16 cellular contexts compared by ENCODE assay signal in the genomic region with DNA sequence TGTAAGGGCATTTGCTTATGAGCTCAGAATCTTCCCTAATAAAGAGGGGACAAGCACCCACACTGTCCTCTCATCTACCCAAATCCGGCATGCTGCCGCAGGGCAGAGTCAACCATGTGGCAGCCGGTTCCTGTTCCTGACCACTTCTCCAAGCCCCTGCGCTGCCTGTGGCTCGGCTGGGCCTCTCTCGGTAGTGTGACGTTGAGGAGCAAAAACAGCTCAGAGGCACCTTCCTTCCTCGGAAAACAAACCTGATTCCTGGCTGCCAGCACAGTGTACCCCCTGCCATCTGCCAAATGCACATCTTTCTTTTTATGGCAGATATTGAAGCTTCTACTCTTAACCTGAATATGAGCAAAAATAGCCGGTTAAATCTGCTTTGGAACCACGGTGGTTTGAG. TPM values are rescaled to one million over a fixed set of nuclear protein-coding genes. Genes with fewer than 3 reads are reported as not detected.
DNase-seq lines count a peak whose midpoint lies in the region; ATAC-seq, FAIRE-seq and TF ChIP-seq lines count a peak whose summit lies in the region.
"Had no signal": no experiment of that assay in that cellular context is flagged by ENCODE, and none has a peak within 500 bp of the region (broad histone marks: within the 10 kb centered on the region; RNA-seq: fewer than 3 reads in every experiment).

No MANE protein-coding gene starts in this region.

- peaks cover 0 to 11% (median 0%) of the 10 kb centered on the region in 3 donors for H3K36me3 Mint-ChIP-seq in CD8-positive, alpha-beta memory T cell

- peaks cover 14 to 37% (median 29%) of the 10 kb centered on the region in 10 experiments for H3K4me1 ChIP-seq in BLaER1 treated with 17β-estradiol and CSF1 and Interleukin-3, amounts not matched to agents 10 nM and 100 nM
- H3K4me1 ChIP-seq in GM12878 (ENCODE audit: control insufficient read depth, insufficient read depth, low read length) (peaks cover 4% of the 10 kb centered on the region), mucosa of descending colon (ENCODE audit: low read depth) (no peaks in the 10 kb centered on the region)
- no peaks in the 10 kb centered on the region for H3K4me1 ChIP-seq in CD8-positive, alpha-beta memory T cell (ENCODE audit: insufficient read depth, low read length)
- H3K4me1 ChIP-seq: BE2C had no signal

- intact Hi-C loops in GM12878 (cut with micrococcal nuclease; ENCODE audit: unreplicated experiment), result no loop called here
- intact Hi-C loops in mucosa of descending colon (cut with DNase I, micrococcal nuclease), result no loop called here

- RAD21 ChIA-PET in GM12878 (lab: Charles Lee; ENCODE audit: unreplicated experiment), result no interaction called here

- H3K9me3 Mint-ChIP-seq in CD8-positive, alpha-beta memory T cell, result peaks cover 3 to 8% (median 6%) of the 10 kb centered on the region in 5 donors

- POLR2A ChIA-PET in GM12878 (lab: Charles Lee), result no interaction called here
- POLR2A ChIA-PET in CD8-positive, alpha-beta memory T cell (lab: Charles Lee), result no interaction called here

- H4K20me1 ChIP-seq in BLaER1 treated with 17β-estradiol and CSF1 and Interleukin-3, amounts not matched to agents 10 nM and 100 nM, result no peaks in the 10 kb centered on the region
- no peaks in the 10 kb centered on the region for H4K20me1 ChIP-seq in GM12878 (ENCODE audit: control insufficient read depth, insufficient read depth)

- TF ChIP-seq CTCF in GM12878 (IDR thresholded peaks at IDR 0.05 in 2 of 3, conservative IDR thresholded peaks at IDR 0.05 in 1 of 3; ENCODE audit: control insufficient read depth in 2 of 3, extremely low read depth in 1 of 3, insufficient read depth in 1 of 3, low read depth in 3 of 3, low read length in 3 of 3), result no peak
- TF ChIP-seq CTCF in mucosa of descending colon (IDR thresholded peaks at IDR 0.05), result no peak

- no peaks in the 10 kb centered on the region for H3K79me2 ChIP-seq in GM12878 (ENCODE audit: control insufficient read depth, insufficient read depth, low read length)

- no peak for TF ChIP-seq POLR2A in GM12878 (IDR thresholded peaks at IDR 0.05; ENCODE audit: low read depth, low read length)

- peaks cover 0 to 23% (median 6%) of the 10 kb centered on the region in 11 experiments; a peak in 8 of 22 replicates for H3K36me3 ChIP-seq in BLaER1 treated with 17β-estradiol and CSF1 and Interleukin-3, amounts not matched to agents 10 nM and 100 nM
- H3K36me3 ChIP-seq in H7 (replicated peaks; ENCODE audit: control insufficient read depth, insufficient read depth, low read length) (no peaks in the 10 kb centered on the region), GM12878 (ENCODE audit: control insufficient read depth in 2 of 2, insufficient read depth in 2 of 2, low read length in 1 of 2) (no peaks in the 10 kb centered on the region), mucosa of descending colon (ENCODE audit: low read depth) (no peaks in the 10 kb centered on the region)
- H3K36me3 ChIP-seq in CD8-positive, alpha-beta memory T cell (ENCODE audit: insufficient read depth, low read length), result no peaks in the 10 kb centered on the region
- H3K36me3 ChIP-seq: BE2C had no signal

- ATAC-seq in GM12878, result no peak
- ATAC-seq in mucosa of descending colon, result peak; percentile 43
- ATAC-seq: activated CD4-positive, CD25-positive, alpha-beta regulatory T cell treated with anti-CD3 and anti-CD28 coated beads, Interleukin-2, amount 50 U/mL, for 24 hours; K562 had no signal

- H3K9ac ChIP-seq in BLaER1 treated with 17β-estradiol and CSF1 and Interleukin-3, amounts not matched to agents 10 nM and 100 nM, result no peak overlapping the region
- no peak overlapping the region for H3K9ac ChIP-seq in GM12878 (ENCODE audit: control insufficient read depth, insufficient read depth, low read length)

- no peaks in the 10 kb centered on the region for H3K27me3 ChIP-seq in BLaER1 treated with 17β-estradiol and CSF1 and Interleukin-3, amounts not matched to agents 10 nM and 100 nM
- H3K27me3 ChIP-seq in H7 (ENCODE audit: control insufficient read depth, insufficient read depth, low read length) (no peaks in the 10 kb centered on the region), GM12878 (replicated peaks in 1 of 2; ENCODE audit: control insufficient read depth in 2 of 2, insufficient read depth in 2 of 2, low read length in 1 of 2) (no peaks in the 10 kb centered on the region; a peak in 1 of 4 replicates)
- H3K27me3 ChIP-seq in CD8-positive, alpha-beta memory T cell (ENCODE audit: insufficient read depth, low read length, poor library complexity, severe bottlenecking), result no peaks in the 10 kb centered on the region
- H3K27me3 ChIP-seq: BE2C had no signal

- no peaks in the 10 kb centered on the region for H3K4me1 Mint-ChIP-seq in CD8-positive, alpha-beta memory T cell
- H3K4me1 Mint-ChIP-seq: neural crest cell had no signal

- SMC1A ChIA-PET in GM12878 (lab: Charles Lee; ENCODE audit: uncharacterized antibody, unreplicated experiment), result interaction anchor here (1.1 kb wide), 1 partner anchor 11 kb away, joined by 3 read pairs; no protein-coding TSS in a partner anchor

- FAIRE-seq in GM12878 (lab: Jason Lieb, UNC), result no peak
- FAIRE-seq: K562 had no signal

- no peak overlapping the region for H3K4me3 Mint-ChIP-seq in CD8-positive, alpha-beta memory T cell
- H3K4me3 Mint-ChIP-seq: neural crest cell, type B pancreatic cell had no signal

- H3K27ac ChIP-seq in BLaER1 treated with 17β-estradiol and CSF1 and Interleukin-3, amounts not matched to agents 10 nM and 100 nM, result 0 out of 22 replicates have a peak overlapping the region, but pooled peaks of 1 of the 11 experiments have one; percentile 18
- H3K27ac ChIP-seq in GM12878 (ENCODE audit: control insufficient read depth, insufficient read depth), result no peak overlapping the region
- no peak overlapping the region for H3K27ac ChIP-seq in CD8-positive, alpha-beta memory T cell (ENCODE audit: low read depth, low read length)

- peaks cover 0 to 1% of the 10 kb centered on the region in 2 donors for H3K27me3 Mint-ChIP-seq in CD8-positive, alpha-beta memory T cell
- H3K27me3 Mint-ChIP-seq: T-cell, type B pancreatic cell had no signal

- WGBS in GM12878 (ENCODE audit: insufficient coverage, insufficient replicate concordance, low lambda C conversion rate, missing lambda C conversion rate), result 66% methylated on average over 10 of the region's 10 CpGs

- no peak for TF ChIP-seq EP300 in GM12878 (IDR thresholded peaks at IDR 0.05; ENCODE audit: borderline replicate concordance in 1 of 2, control insufficient read depth in 1 of 2, low read depth in 2 of 2, low read length in 2 of 2)

- H2AFZ ChIP-seq in GM12878 (ENCODE audit: control insufficient read depth, low read depth, low read length), result peak overlapping the region; percentile 18; the same call in 1 of the 2 replicates

- no peak overlapping the region for H3K27ac Mint-ChIP-seq in CD8-positive, alpha-beta memory T cell
- H3K27ac Mint-ChIP-seq: T-cell, type B pancreatic cell had no signal

- peaks cover 12 to 20% (median 15%) of the 10 kb centered on the region in 11 experiments for H3K9me3 ChIP-seq in BLaER1 treated with 17β-estradiol and CSF1 and Interleukin-3, amounts not matched to agents 10 nM and 100 nM (replicated peaks in 1 of 11)
- H3K9me3 ChIP-seq in GM12878 (replicated peaks; ENCODE audit: control insufficient read depth, insufficient read depth, low read length) (peaks cover 6% of the 10 kb centered on the region; the same call in 1 of the 3 replicates), mucosa of descending colon (peaks cover 7% of the 10 kb centered on the region)
- no peaks in the 10 kb centered on the region for H3K9me3 ChIP-seq in CD8-positive, alpha-beta memory T cell (ENCODE audit: low read length)

- TF ChIP-seq RAD21 in GM12878 (IDR thresholded peaks at IDR 0.05; ENCODE audit: insufficient read depth, low read depth, low read length), result no peak

- H3K4me3 ChIP-seq in BLaER1 treated with 17β-estradiol and CSF1 and Interleukin-3, amounts not matched to agents 10 nM and 100 nM, result no peak overlapping the region
- no peak overlapping the region for H3K4me3 ChIP-seq in H7 (ENCODE audit: insufficient read depth, low read depth, low read length)
- H3K4me3 ChIP-seq in GM12878, result no peak overlapping the region
- H3K4me3 ChIP-seq in mucosa of descending colon, result no peak overlapping the region
- no peak overlapping the region for H3K4me3 ChIP-seq in CD8-positive, alpha-beta memory T cell (ENCODE audit: low read length)
- H3K4me3 ChIP-seq: K562 had no signal

- no TSS peak for BruUV-seq in GM12878 (replicated peaks; lab: Mats Ljungman, UMichigan)

- CTCF ChIA-PET in GM12878 (lab: Yijun Ruan, JAX), result no interaction called here
- CTCF ChIA-PET in CD8-positive, alpha-beta memory T cell (lab: Charles Lee), result no interaction called here

- DNase-seq in H7 (peak; percentile 22), GM12878 (ENCODE audit: low read depth, low spot score) (no peak), mucosa of descending colon (peak; percentile 21 to 57 (median 32)), DMS114 treated with DMSO at 0.1 percent for 48 hours (lab: John Stamatoyannopoulos, UW; ENCODE audit: unreplicated experiment) (no peak), HPDE6-E6E7 (ENCODE audit: extremely low spot score) (no peak)
- DNase-seq in CD8-positive, alpha-beta memory T cell, result no peak
- no peak for DNase-seq in effector CD8-positive, alpha-beta T cell (lab: John Stamatoyannopoulos, UW)
- DNase-seq: activated CD8-positive, alpha-beta memory T cell treated with anti-CD3 and anti-CD28 coated beads, Interleukin-2, amount 50 U/mL, for 4 hours; activated naive CD4-positive, alpha-beta T cell; BE2C had no signal

- peak overlapping the region; percentile 27 to 59 (median 43) for H3K4me2 ChIP-seq in BLaER1 treated with 17β-estradiol and CSF1 and Interleukin-3, amounts not matched to agents 10 nM and 100 nM
- H3K4me2 ChIP-seq in GM12878 (ENCODE audit: control insufficient read depth, insufficient read depth), result no peak overlapping the region

- in situ Hi-C loops in GM12878 (cut with MboI), result no loop called here

RNA-seq across cellular contexts. Expression of gene CFAP251, which starts 50.5 kb away (rescaled TPM):
- 0.15 and 0.24 TPM in 2 replicates for total RNA-seq in H7 (2014; rRNA removed; shearing (Covaris generic))
- 8.3 and 9.2 TPM in 2 replicates for total RNA-seq in GM12878 (2013; cell fraction: nucleolus; rRNA removed)
- 0.79 and 1.6 TPM in 2 replicates for total RNA-seq in GM12878 (2014; rRNA removed)
- 0.37 and 0.72 TPM in 2 replicates for total RNA-seq in GM12878 (2014; rRNA removed; fragmentation: Illumina TruSeq; extraction: Trizol)
- 0.85 and 0.97 TPM in 2 replicates for total RNA-seq in GM12878 (2021)
- 1.0 TPM for polyA plus RNA-seq in GM12878 (2011; ENCODE audit: low read depth)
- polyA plus RNA-seq in GM12878 (2011; rRNA removed), result 0.10 and 0.23 TPM in 2 replicates
- 0.09 and 0.43 TPM in 2 replicates for polyA plus RNA-seq in GM12878 (2011; cell fraction: cytosol; rRNA removed)
- polyA plus RNA-seq in GM12878 (2011; cell fraction: nucleus; rRNA removed), result 0.21 and 0.26 TPM in 2 replicates
- polyA plus RNA-seq in GM12878 (2012), result 0.97 and 1.3 TPM in 2 replicates
- 0.72 and 1.2 TPM in 2 replicates for polyA plus RNA-seq in GM12878 (2014; fragmentation: Illumina TruSeq; extraction: Trizol)
- under 1 TPM; 0.27 to 0.42 TPM for polyA plus RNA-seq in GM12878 (2014; fragmentation: Nextera tagmentation; extraction: Ambion mirVana)
- polyA plus RNA-seq in GM12878 (2014; rRNA removed), result 0.48 and 0.95 TPM in 2 replicates
- polyA plus RNA-seq in GM12878 (2016; fragmentation: Nextera tagmentation; extraction: Ambion mirVana), result under 1 TPM; 0.11 to 0.57 TPM
- 0.51 and 0.62 TPM in 2 replicates for polyA minus RNA-seq in GM12878 (2011; rRNA and poly(A)+ RNA removed)
- not detected in 2 replicates for polyA minus RNA-seq in GM12878 (2011; cell fraction: cytosol; rRNA and poly(A)+ RNA removed)
- polyA minus RNA-seq in GM12878 (2011; cell fraction: nucleus; rRNA and poly(A)+ RNA removed), result 0.36 and 0.86 TPM in 2 replicates
- total RNA-seq in mucosa of descending colon, result under 1 TPM; 0.14 to 0.92 (median 0.55) TPM
- total RNA-seq in CD8-positive, alpha-beta memory T cell, result under 1 TPM; 0.31 to 0.72 TPM
- not detected for polyA plus RNA-seq in CD8-positive, alpha-beta memory T cell

RNA-seq across cellular contexts. Expression of gene BCL7A, which starts 52.8 kb away (rescaled TPM):
- 10.6 and 11.2 TPM in 2 replicates for total RNA-seq in H7 (2014; rRNA removed; shearing (Covaris generic))
- total RNA-seq in GM12878 (2013; cell fraction: nucleolus; rRNA removed), result 11.6 and 13.4 TPM in 2 replicates
- total RNA-seq in GM12878 (2014; rRNA removed), result 12.4 and 14.1 TPM in 2 replicates
- total RNA-seq in GM12878 (2014; rRNA removed; fragmentation: Illumina TruSeq; extraction: Trizol), result 8.8 and 9.6 TPM in 2 replicates
- total RNA-seq in GM12878 (2021), result 13.8 and 17.2 TPM in 2 replicates
- polyA plus RNA-seq in GM12878 (2011; ENCODE audit: low read depth), result 2.3 TPM
- 1.3 TPM in 2 replicates for polyA plus RNA-seq in GM12878 (2011; rRNA removed)
- polyA plus RNA-seq in GM12878 (2011; cell fraction: cytosol; rRNA removed), result 1.9 and 2.0 TPM in 2 replicates
- 2.1 and 2.7 TPM in 2 replicates for polyA plus RNA-seq in GM12878 (2011; cell fraction: nucleus; rRNA removed)
- 5.7 and 6.4 TPM in 2 replicates for polyA plus RNA-seq in GM12878 (2012)
- polyA plus RNA-seq in GM12878 (2014; fragmentation: Illumina TruSeq; extraction: Trizol), result 9.4 and 11.8 TPM in 2 replicates
- polyA plus RNA-seq in GM12878 (2014; fragmentation: Nextera tagmentation; extraction: Ambion mirVana), result under 1 TPM; 0.37 to 0.69 TPM
- 13.7 and 14.6 TPM in 2 replicates for polyA plus RNA-seq in GM12878 (2014; rRNA removed)
- polyA plus RNA-seq in GM12878 (2016; fragmentation: Nextera tagmentation; extraction: Ambion mirVana), result 10 to 100 TPM; 11.6 to 11.9 TPM
- 0.59 and 1.3 TPM in 2 replicates for polyA minus RNA-seq in GM12878 (2011; rRNA and poly(A)+ RNA removed)
- 0.40 and 1.1 TPM in 2 replicates for polyA minus RNA-seq in GM12878 (2011; cell fraction: cytosol; rRNA and poly(A)+ RNA removed)
- 0.60 and 0.67 TPM in 2 replicates for polyA minus RNA-seq in GM12878 (2011; cell fraction: nucleus; rRNA and poly(A)+ RNA removed)
- 10 to 100 TPM in 1 of 3 donors, 1 to 10 TPM in 2; 5.2 to 11.6 (median 5.7) TPM for total RNA-seq in mucosa of descending colon
- 1 to 10 TPM; 2.5 to 3.0 TPM for total RNA-seq in CD8-positive, alpha-beta memory T cell
- polyA plus RNA-seq in CD8-positive, alpha-beta memory T cell, result 3.3 TPM

Comparison
In these comparisons a context has a peak if more than half of its experiments do, and no peak if none do; other contexts are left out.
1. DNase-seq: peak in H7 (single experiment) and mucosa of descending colon (3 of 3); none in GM12878 (single experiment), DMS114 treated with DMSO at 0.1 percent for 48 hours (single experiment), CD8-positive, alpha-beta memory T cell (0 of 5), effector CD8-positive, alpha-beta T cell (single experiment) and HPDE6-E6E7 (single experiment).